Comparison of ENCODE assay signal across 2 cellular contexts in the genomic region with DNA sequence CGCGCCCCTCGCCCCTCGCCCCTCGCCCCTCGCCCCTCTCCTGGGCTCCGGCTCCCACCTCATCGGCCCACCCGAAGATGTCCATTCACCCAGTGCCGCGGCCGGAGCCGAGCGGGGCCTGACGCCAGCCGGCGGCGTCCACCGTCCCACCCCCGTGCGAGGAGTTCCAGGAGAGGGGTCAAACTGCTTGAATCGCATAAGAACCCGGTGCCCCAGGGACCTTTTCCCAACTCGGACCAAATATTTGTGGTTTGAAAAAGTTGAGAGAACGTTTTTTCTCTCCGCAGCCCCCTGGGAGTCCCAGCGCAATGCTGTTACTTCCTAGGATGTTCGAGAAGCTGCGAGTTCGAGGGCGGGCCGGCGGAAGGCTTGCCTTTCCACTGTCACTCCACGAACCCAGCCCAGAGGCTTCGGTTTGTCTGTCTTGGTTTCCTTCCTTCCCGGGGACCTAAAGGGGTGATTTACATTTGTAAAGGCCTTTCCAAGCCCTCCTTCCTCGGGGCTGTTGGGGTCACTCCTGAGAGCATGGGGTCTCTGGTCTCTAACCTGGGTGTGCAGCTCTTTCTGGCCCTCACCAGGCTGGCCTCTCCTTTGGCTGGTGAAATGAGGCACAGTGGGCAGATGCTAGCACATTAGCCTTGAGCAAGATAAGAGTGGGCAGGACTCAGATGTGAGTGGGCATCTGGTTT.
TF ChIP-seq lines count a peak whose summit lies in the region.

No MANE protein-coding gene starts in this region.

TF ChIP-seq in liver, 16 proteins besides CTCF, POLR2A, EP300 and RAD21:
- TF ChIP-seq FOXA1 (IDR thresholded peaks at IDR 0.05) (no peak), GABPA (IDR thresholded peaks at IDR 0.05 in 1 of 2, conservative IDR thresholded peaks at IDR 0.05 in 1 of 2) (no peak), NR2F2 (IDR thresholded peaks at IDR 0.05) (no peak), JUND (IDR thresholded peaks at IDR 0.05) (no peak), YY1 (IDR thresholded peaks at IDR 0.05) (no peak)
- TF ChIP-seq, protein P1, sequence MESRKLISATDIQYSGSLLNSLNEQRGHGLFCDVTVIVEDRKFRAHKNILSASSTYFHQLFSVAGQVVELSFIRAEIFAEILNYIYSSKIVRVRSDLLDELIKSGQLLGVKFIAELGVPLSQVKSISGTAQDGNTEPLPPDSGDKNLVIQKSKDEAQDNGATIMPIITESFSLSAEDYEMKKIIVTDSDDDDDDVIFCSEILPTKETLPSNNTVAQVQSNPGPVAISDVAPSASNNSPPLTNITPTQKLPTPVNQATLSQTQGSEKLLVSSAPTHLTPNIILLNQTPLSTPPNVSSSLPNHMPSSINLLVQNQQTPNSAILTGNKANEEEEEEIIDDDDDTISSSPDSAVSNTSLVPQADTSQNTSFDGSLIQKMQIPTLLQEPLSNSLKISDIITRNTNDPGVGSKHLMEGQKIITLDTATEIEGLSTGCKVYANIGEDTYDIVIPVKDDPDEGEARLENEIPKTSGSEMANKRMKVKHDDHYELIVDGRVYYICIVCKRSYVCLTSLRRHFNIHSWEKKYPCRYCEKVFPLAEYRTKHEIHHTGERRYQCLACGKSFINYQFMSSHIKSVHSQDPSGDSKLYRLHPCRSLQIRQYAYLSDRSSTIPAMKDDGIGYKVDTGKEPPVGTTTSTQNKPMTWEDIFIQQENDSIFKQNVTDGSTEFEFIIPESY (IDR thresholded peaks at IDR 0.05), result no peak
- TF ChIP-seq, protein P2, sequence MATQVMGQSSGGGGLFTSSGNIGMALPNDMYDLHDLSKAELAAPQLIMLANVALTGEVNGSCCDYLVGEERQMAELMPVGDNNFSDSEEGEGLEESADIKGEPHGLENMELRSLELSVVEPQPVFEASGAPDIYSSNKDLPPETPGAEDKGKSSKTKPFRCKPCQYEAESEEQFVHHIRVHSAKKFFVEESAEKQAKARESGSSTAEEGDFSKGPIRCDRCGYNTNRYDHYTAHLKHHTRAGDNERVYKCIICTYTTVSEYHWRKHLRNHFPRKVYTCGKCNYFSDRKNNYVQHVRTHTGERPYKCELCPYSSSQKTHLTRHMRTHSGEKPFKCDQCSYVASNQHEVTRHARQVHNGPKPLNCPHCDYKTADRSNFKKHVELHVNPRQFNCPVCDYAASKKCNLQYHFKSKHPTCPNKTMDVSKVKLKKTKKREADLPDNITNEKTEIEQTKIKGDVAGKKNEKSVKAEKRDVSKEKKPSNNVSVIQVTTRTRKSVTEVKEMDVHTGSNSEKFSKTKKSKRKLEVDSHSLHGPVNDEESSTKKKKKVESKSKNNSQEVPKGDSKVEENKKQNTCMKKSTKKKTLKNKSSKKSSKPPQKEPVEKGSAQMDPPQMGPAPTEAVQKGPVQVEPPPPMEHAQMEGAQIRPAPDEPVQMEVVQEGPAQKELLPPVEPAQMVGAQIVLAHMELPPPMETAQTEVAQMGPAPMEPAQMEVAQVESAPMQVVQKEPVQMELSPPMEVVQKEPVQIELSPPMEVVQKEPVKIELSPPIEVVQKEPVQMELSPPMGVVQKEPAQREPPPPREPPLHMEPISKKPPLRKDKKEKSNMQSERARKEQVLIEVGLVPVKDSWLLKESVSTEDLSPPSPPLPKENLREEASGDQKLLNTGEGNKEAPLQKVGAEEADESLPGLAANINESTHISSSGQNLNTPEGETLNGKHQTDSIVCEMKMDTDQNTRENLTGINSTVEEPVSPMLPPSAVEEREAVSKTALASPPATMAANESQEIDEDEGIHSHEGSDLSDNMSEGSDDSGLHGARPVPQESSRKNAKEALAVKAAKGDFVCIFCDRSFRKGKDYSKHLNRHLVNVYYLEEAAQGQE (IDR thresholded peaks at IDR 0.05), result no peak

TF ChIP-seq in HepG2, 621 proteins besides CTCF, POLR2A, EP300 and RAD21 (continued from another document):
- TF ChIP-seq ZNF672 (CRISPR knock-in tag; IDR thresholded peaks at IDR 0.05), result no peak
- TF ChIP-seq, protein P3, sequence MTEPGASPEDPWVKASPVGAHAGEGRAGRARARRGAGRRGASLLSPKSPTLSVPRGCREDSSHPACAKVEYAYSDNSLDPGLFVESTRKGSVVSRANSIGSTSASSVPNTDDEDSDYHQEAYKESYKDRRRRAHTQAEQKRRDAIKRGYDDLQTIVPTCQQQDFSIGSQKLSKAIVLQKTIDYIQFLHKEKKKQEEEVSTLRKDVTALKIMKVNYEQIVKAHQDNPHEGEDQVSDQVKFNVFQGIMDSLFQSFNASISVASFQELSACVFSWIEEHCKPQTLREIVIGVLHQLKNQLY (CRISPR knock-in tag; IDR thresholded peaks at IDR 0.05), result no peak
